ENCODE assay signal across 17 cellular contexts in genomic region chr6:27532820-27533538, GRCh38.
A peak's percentile ranks its signal among the peaks of the same experiment; 100 is the strongest.
DNase-seq lines count a peak whose midpoint lies in the region; ATAC-seq lines count a peak whose summit lies in the region.
"Had no signal": no experiment of that assay in that cellular context is flagged by ENCODE, and none has a peak within 500 bp of the region (broad histone marks: within the 10 kb centered on the region; RNA-seq: fewer than 3 reads in every experiment).

No MANE protein-coding gene starts in this region.

- peaks cover 0 to 11% (median 7%) of the 10 kb centered on the region in 10 experiments; a peak in 13 of 20 replicates for H3K4me1 ChIP-seq in BLaER1 treated with 17β-estradiol and CSF1 and Interleukin-3, amounts not matched to agents 10 nM and 100 nM
- H3K4me1 ChIP-seq: heart left ventricle had no signal

- peak overlapping the region in 9 of 11 experiments; percentile 5 to 55 (median 38); a peak in 15 of 22 replicates for H3K4me2 ChIP-seq in BLaER1 treated with 17β-estradiol and CSF1 and Interleukin-3, amounts not matched to agents 10 nM and 100 nM

- no peaks in the 10 kb centered on the region for H3K36me3 Mint-ChIP-seq in activated CD8-positive, alpha-beta T cell treated with anti-CD3 and anti-CD28 coated beads, Interleukin-2, amount 10 ng/mL, durations not matched to agents 7 days and 5 days (ENCODE audit: low read depth)
- H3K36me3 Mint-ChIP-seq in activated naive CD8-positive, alpha-beta T cell treated with anti-CD3 and anti-CD28 coated beads, Interleukin-2, amount 50 U/mL, for 24 hours (ENCODE audit: low read depth): no peaks in the 10 kb centered on the region

- no peak overlapping the region for H3K4me3 ChIP-seq in BLaER1 treated with 17β-estradiol and CSF1 and Interleukin-3, amounts not matched to agents 10 nM and 100 nM
- H3K4me3 ChIP-seq: heart left ventricle had no signal

- H3K9me3 ChIP-seq in BLaER1 treated with 17β-estradiol and CSF1 and Interleukin-3, amounts not matched to agents 10 nM and 100 nM (replicated peaks in 1 of 11): peaks cover 4 to 11% (median 6%) of the 10 kb centered on the region in 11 experiments; a peak in 12 of 22 replicates
- H3K9me3 ChIP-seq: heart left ventricle had no signal

- H3K27me3 ChIP-seq in BLaER1 treated with 17β-estradiol and CSF1 and Interleukin-3, amounts not matched to agents 10 nM and 100 nM: no peaks in the 10 kb centered on the region

- H3K27ac ChIP-seq in BLaER1 treated with 17β-estradiol and CSF1 and Interleukin-3, amounts not matched to agents 10 nM and 100 nM: no peak overlapping the region
- H3K27ac ChIP-seq: heart left ventricle had no signal

- no peak overlapping the region for H3K4me3 Mint-ChIP-seq in activated CD8-positive, alpha-beta T cell treated with anti-CD3 and anti-CD28 coated beads, Interleukin-2, amount 10 ng/mL, durations not matched to agents 7 days and 5 days
- no peak overlapping the region for H3K4me3 Mint-ChIP-seq in activated naive CD8-positive, alpha-beta T cell treated with anti-CD3 and anti-CD28 coated beads, Interleukin-2, amount 50 U/mL, for 24 hours
- H3K4me3 Mint-ChIP-seq: activated CD4-positive, alpha-beta T cell treated with anti-CD3 and anti-CD28 coated beads, Interleukin-2, amount 10 ng/mL, durations not matched to agents 7 days and 5 days; B cell; stimulated activated naive CD8-positive, alpha-beta T cell treated with anti-CD3 and anti-CD28 coated beads, Interleukin-15, amount 100 ng/mL, for 72 hours; T-helper 1 cell treated with Interleukin-12 subunit alpha and Interleukin-12 subunit beta and Interleukin-4 antibody, amounts not matched to agents 30 μg/mL and 1 μg/mL, for 36 hours had no signal

- POLR2A ChIA-PET in activated CD8-positive, alpha-beta T cell treated with anti-CD3 and anti-CD28 coated beads, Interleukin-2, amount 10 ng/mL, durations not matched to agents 7 days and 5 days (lab: Charles Lee): no interaction called here

- ATAC-seq in activated CD8-positive, alpha-beta T cell treated with anti-CD3 and anti-CD28 coated beads, Interleukin-2, amount 10 ng/mL, durations not matched to agents 7 days and 5 days: no peak
- no peak for ATAC-seq in activated naive CD8-positive, alpha-beta T cell treated with anti-CD3 and anti-CD28 coated beads, Interleukin-2, amount 50 U/mL, for 24 hours
- no peak for ATAC-seq in GM18498 (IDR thresholded peaks at IDR 0.05; ENCODE audit: unreplicated experiment)
- ATAC-seq: heart left ventricle; stimulated activated naive CD8-positive, alpha-beta T cell treated with anti-CD3 and anti-CD28 coated beads, Interleukin-15, amount 100 ng/mL, for 72 hours had no signal

- H3K27ac Mint-ChIP-seq in activated CD8-positive, alpha-beta T cell treated with anti-CD3 and anti-CD28 coated beads, Interleukin-2, amount 10 ng/mL, durations not matched to agents 7 days and 5 days: no peak overlapping the region
- no peak overlapping the region for H3K27ac Mint-ChIP-seq in activated naive CD8-positive, alpha-beta T cell treated with anti-CD3 and anti-CD28 coated beads, Interleukin-2, amount 50 U/mL, for 24 hours
- H3K27ac Mint-ChIP-seq: activated CD4-positive, alpha-beta T cell treated with anti-CD3 and anti-CD28 coated beads, Interleukin-2, amount 10 ng/mL, durations not matched to agents 7 days and 5 days; B cell; stimulated activated naive CD8-positive, alpha-beta T cell treated with anti-CD3 and anti-CD28 coated beads, Interleukin-15, amount 100 ng/mL, for 72 hours; T-helper 1 cell treated with Interleukin-12 subunit alpha and Interleukin-12 subunit beta and Interleukin-4 antibody, amounts not matched to agents 30 μg/mL and 1 μg/mL, for 36 hours had no signal

- DNase-seq in HT1080 (ENCODE audit: low read depth) (peak; percentile 68), SW 1271 (lab: John Stamatoyannopoulos, UW) (peak; percentile 40), islet precursor cell (peak; percentile 76), HPDE6-E6E7 (ENCODE audit: extremely low spot score) (no peak)
- no peak for DNase-seq in activated CD8-positive, alpha-beta T cell treated with anti-CD3 and anti-CD28 coated beads, Interleukin-2, amount 10 ng/mL, durations not matched to agents 7 days and 5 days
- no peak for DNase-seq in activated naive CD8-positive, alpha-beta T cell treated with anti-CD3 and anti-CD28 coated beads, Interleukin-2, amount 50 U/mL, for 24 hours
- DNase-seq: activated CD4-positive, alpha-beta T cell treated with anti-CD3 and anti-CD28 coated beads, Interleukin-2, amount 10 ng/mL, durations not matched to agents 7 days and 5 days; caudate nucleus; DND-41; heart left ventricle; NCI-H1105; NCI-H345; stimulated activated naive CD8-positive, alpha-beta T cell treated with anti-CD3 and anti-CD28 coated beads, Interleukin-15, amount 100 ng/mL, for 72 hours had no signal

- H3K36me3 ChIP-seq in BLaER1 treated with 17β-estradiol and CSF1 and Interleukin-3, amounts not matched to agents 10 nM and 100 nM: no peaks in the 10 kb centered on the region
- H3K36me3 ChIP-seq: heart left ventricle had no signal

- H4K20me1 ChIP-seq in BLaER1 treated with 17β-estradiol and CSF1 and Interleukin-3, amounts not matched to agents 10 nM and 100 nM: no peaks in the 10 kb centered on the region

- CTCF ChIA-PET in activated CD8-positive, alpha-beta T cell treated with anti-CD3 and anti-CD28 coated beads, Interleukin-2, amount 10 ng/mL, durations not matched to agents 7 days and 5 days (lab: Charles Lee): no interaction called here

- H3K9ac ChIP-seq in BLaER1 treated with 17β-estradiol and CSF1 and Interleukin-3, amounts not matched to agents 10 nM and 100 nM: no peak overlapping the region

- H3K27me3 Mint-ChIP-seq in activated CD8-positive, alpha-beta T cell treated with anti-CD3 and anti-CD28 coated beads, Interleukin-2, amount 10 ng/mL, durations not matched to agents 7 days and 5 days (ENCODE audit: low read depth): peaks cover 30% of the 10 kb centered on the region
- peaks cover 66% of the 10 kb centered on the region for H3K27me3 Mint-ChIP-seq in activated naive CD8-positive, alpha-beta T cell treated with anti-CD3 and anti-CD28 coated beads, Interleukin-2, amount 50 U/mL, for 24 hours

- H3K4me1 Mint-ChIP-seq in activated CD8-positive, alpha-beta T cell treated with anti-CD3 and anti-CD28 coated beads, Interleukin-2, amount 10 ng/mL, durations not matched to agents 7 days and 5 days (ENCODE audit: low read depth): no peaks in the 10 kb centered on the region
- no peaks in the 10 kb centered on the region for H3K4me1 Mint-ChIP-seq in activated naive CD8-positive, alpha-beta T cell treated with anti-CD3 and anti-CD28 coated beads, Interleukin-2, amount 50 U/mL, for 24 hours
- H3K4me1 Mint-ChIP-seq: activated CD4-positive, alpha-beta T cell treated with anti-CD3 and anti-CD28 coated beads, Interleukin-2, amount 10 ng/mL, durations not matched to agents 7 days and 5 days; B cell; stimulated activated naive CD8-positive, alpha-beta T cell treated with anti-CD3 and anti-CD28 coated beads, Interleukin-15, amount 100 ng/mL, for 72 hours had no signal

- no peaks in the 10 kb centered on the region for H3K9me3 Mint-ChIP-seq in activated CD8-positive, alpha-beta T cell treated with anti-CD3 and anti-CD28 coated beads, Interleukin-2, amount 10 ng/mL, durations not matched to agents 7 days and 5 days (ENCODE audit: insufficient read depth)
- no peaks in the 10 kb centered on the region for H3K9me3 Mint-ChIP-seq in activated naive CD8-positive, alpha-beta T cell treated with anti-CD3 and anti-CD28 coated beads, Interleukin-2, amount 50 U/mL, for 24 hours
- H3K9me3 Mint-ChIP-seq: activated CD4-positive, alpha-beta T cell treated with anti-CD3 and anti-CD28 coated beads, Interleukin-2, amount 10 ng/mL, durations not matched to agents 7 days and 5 days; stimulated activated naive CD8-positive, alpha-beta T cell treated with anti-CD3 and anti-CD28 coated beads, Interleukin-15, amount 100 ng/mL, for 72 hours; T-helper 1 cell treated with Interleukin-12 subunit alpha and Interleukin-12 subunit beta and Interleukin-4 antibody, amounts not matched to agents 30 μg/mL and 1 μg/mL, for 36 hours had no signal

Comparison
In these comparisons a context has a peak if more than half of its experiments do, and no peak if none do; other contexts are left out.
1. DNase-seq: peak in HT1080 (single experiment), SW 1271 (2 of 2) and islet precursor cell (single experiment); none in HPDE6-E6E7 (single experiment), activated CD8-positive, alpha-beta T cell treated with anti-CD3 and anti-CD28 coated beads, Interleukin-2, amount 10 ng/mL, durations not matched to agents 7 days and 5 days (single experiment) and activated naive CD8-positive, alpha-beta T cell treated with anti-CD3 and anti-CD28 coated beads, Interleukin-2, amount 50 U/mL, for 24 hours (single experiment).